ENCODE assay signal across 1 cellular context in genomic region chr4:53582194-53582593, GRCh38.
TF ChIP-seq lines count a peak whose summit lies in the region.

No MANE protein-coding gene starts in this region.

TF ChIP-seq in HepG2, 621 proteins besides CTCF, POLR2A, EP300 and RAD21 (continued from another document and continues in another):
- no peak for TF ChIP-seq NRL (CRISPR knock-in tag; IDR thresholded peaks at IDR 0.05; ENCODE audit: borderline replicate concordance)
- no peak for TF ChIP-seq EHMT2 (IDR thresholded peaks at IDR 0.05; ENCODE audit: borderline replicate concordance, low read depth, low read length)
- TF ChIP-seq FIP1L1 (IDR thresholded peaks at IDR 0.05; ENCODE audit: borderline replicate concordance, insufficient read depth, low read depth, low read length), result no peak
- TF ChIP-seq NBN (conservative IDR thresholded peaks at IDR 0.05), result no peak
- TF ChIP-seq MIER2 (CRISPR knock-in tag; IDR thresholded peaks at IDR 0.05), result no peak
- no peak for TF ChIP-seq SCMH1 (CRISPR knock-in tag; IDR thresholded peaks at IDR 0.05; ENCODE audit: borderline replicate concordance)
- TF ChIP-seq ZMYM4 (CRISPR knock-in tag; IDR thresholded peaks at IDR 0.05), result 0 out of 2 replicates have a peak, but pooled peaks have one; percentile 23
- peak; percentile 84 for TF ChIP-seq ISL2 (CRISPR knock-in tag; IDR thresholded peaks at IDR 0.05)
- TF ChIP-seq, protein P1, sequence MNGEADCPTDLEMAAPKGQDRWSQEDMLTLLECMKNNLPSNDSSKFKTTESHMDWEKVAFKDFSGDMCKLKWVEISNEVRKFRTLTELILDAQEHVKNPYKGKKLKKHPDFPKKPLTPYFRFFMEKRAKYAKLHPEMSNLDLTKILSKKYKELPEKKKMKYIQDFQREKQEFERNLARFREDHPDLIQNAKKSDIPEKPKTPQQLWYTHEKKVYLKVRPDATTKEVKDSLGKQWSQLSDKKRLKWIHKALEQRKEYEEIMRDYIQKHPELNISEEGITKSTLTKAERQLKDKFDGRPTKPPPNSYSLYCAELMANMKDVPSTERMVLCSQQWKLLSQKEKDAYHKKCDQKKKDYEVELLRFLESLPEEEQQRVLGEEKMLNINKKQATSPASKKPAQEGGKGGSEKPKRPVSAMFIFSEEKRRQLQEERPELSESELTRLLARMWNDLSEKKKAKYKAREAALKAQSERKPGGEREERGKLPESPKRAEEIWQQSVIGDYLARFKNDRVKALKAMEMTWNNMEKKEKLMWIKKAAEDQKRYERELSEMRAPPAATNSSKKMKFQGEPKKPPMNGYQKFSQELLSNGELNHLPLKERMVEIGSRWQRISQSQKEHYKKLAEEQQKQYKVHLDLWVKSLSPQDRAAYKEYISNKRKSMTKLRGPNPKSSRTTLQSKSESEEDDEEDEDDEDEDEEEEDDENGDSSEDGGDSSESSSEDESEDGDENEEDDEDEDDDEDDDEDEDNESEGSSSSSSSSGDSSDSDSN (CRISPR knock-in tag; IDR thresholded peaks at IDR 0.05), result no peak
- TF ChIP-seq, protein P2, sequence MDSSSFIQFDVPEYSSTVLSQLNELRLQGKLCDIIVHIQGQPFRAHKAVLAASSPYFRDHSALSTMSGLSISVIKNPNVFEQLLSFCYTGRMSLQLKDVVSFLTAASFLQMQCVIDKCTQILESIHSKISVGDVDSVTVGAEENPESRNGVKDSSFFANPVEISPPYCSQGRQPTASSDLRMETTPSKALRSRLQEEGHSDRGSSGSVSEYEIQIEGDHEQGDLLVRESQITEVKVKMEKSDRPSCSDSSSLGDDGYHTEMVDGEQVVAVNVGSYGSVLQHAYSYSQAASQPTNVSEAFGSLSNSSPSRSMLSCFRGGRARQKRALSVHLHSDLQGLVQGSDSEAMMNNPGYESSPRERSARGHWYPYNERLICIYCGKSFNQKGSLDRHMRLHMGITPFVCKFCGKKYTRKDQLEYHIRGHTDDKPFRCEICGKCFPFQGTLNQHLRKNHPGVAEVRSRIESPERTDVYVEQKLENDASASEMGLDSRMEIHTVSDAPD (CRISPR knock-in tag; IDR thresholded peaks at IDR 0.05), result no peak
- TF ChIP-seq RNF2 (conservative IDR thresholded peaks at IDR 0.05; ENCODE audit: low read depth), result no peak
- TF ChIP-seq ESRRA (CRISPR knock-in tag; IDR thresholded peaks at IDR 0.05; ENCODE audit: low read depth), result no peak
- no peak for TF ChIP-seq EZH2 (conservative IDR thresholded peaks at IDR 0.05; ENCODE audit: low read depth, low read length)
- TF ChIP-seq HNRNPK (IDR thresholded peaks at IDR 0.05; ENCODE audit: low read depth, low read length, poor library complexity, severe bottlenecking), result no peak
- TF ChIP-seq RFXANK (CRISPR knock-in tag; IDR thresholded peaks at IDR 0.05), result no peak
- no peak for TF ChIP-seq RBAK (CRISPR knock-in tag; IDR thresholded peaks at IDR 0.05)
- TF ChIP-seq ATF7-NPFF (CRISPR knock-in tag; IDR thresholded peaks at IDR 0.05; ENCODE audit: low read depth), result no peak
- TF ChIP-seq AKAP8 (CRISPR knock-in tag; IDR thresholded peaks at IDR 0.05), result no peak
- TF ChIP-seq, protein P3, sequence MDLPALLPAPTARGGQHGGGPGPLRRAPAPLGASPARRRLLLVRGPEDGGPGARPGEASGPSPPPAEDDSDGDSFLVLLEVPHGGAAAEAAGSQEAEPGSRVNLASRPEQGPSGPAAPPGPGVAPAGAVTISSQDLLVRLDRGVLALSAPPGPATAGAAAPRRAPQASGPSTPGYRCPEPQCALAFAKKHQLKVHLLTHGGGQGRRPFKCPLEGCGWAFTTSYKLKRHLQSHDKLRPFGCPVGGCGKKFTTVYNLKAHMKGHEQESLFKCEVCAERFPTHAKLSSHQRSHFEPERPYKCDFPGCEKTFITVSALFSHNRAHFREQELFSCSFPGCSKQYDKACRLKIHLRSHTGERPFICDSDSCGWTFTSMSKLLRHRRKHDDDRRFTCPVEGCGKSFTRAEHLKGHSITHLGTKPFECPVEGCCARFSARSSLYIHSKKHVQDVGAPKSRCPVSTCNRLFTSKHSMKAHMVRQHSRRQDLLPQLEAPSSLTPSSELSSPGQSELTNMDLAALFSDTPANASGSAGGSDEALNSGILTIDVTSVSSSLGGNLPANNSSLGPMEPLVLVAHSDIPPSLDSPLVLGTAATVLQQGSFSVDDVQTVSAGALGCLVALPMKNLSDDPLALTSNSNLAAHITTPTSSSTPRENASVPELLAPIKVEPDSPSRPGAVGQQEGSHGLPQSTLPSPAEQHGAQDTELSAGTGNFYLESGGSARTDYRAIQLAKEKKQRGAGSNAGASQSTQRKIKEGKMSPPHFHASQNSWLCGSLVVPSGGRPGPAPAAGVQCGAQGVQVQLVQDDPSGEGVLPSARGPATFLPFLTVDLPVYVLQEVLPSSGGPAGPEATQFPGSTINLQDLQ (CRISPR knock-in tag; IDR thresholded peaks at IDR 0.05), result no peak
- no peak for TF ChIP-seq THYN1 (CRISPR knock-in tag; IDR thresholded peaks at IDR 0.05; ENCODE audit: borderline replicate concordance, low read depth)
- TF ChIP-seq ZNF597 (CRISPR knock-in tag; IDR thresholded peaks at IDR 0.05), result no peak
- TF ChIP-seq, protein P4, sequence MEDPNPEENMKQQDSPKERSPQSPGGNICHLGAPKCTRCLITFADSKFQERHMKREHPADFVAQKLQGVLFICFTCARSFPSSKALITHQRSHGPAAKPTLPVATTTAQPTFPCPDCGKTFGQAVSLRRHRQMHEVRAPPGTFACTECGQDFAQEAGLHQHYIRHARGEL (CRISPR knock-in tag; IDR thresholded peaks at IDR 0.05), result no peak
- 0 out of 2 replicates have a peak, but pooled peaks have one; percentile 44 for TF ChIP-seq GATA4 (IDR thresholded peaks at IDR 0.05; ENCODE audit: borderline replicate concordance, low read depth)
- TF ChIP-seq, protein P5, sequence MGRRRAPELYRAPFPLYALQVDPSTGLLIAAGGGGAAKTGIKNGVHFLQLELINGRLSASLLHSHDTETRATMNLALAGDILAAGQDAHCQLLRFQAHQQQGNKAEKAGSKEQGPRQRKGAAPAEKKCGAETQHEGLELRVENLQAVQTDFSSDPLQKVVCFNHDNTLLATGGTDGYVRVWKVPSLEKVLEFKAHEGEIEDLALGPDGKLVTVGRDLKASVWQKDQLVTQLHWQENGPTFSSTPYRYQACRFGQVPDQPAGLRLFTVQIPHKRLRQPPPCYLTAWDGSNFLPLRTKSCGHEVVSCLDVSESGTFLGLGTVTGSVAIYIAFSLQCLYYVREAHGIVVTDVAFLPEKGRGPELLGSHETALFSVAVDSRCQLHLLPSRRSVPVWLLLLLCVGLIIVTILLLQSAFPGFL (CRISPR knock-in tag; IDR thresholded peaks at IDR 0.05), result no peak
- no peak for TF ChIP-seq ARHGAP35 (CRISPR knock-in tag; IDR thresholded peaks at IDR 0.05; ENCODE audit: borderline replicate concordance)
- no peak for TF ChIP-seq GMEB1 (CRISPR knock-in tag; IDR thresholded peaks at IDR 0.05; ENCODE audit: borderline replicate concordance)
- TF ChIP-seq, protein P6, sequence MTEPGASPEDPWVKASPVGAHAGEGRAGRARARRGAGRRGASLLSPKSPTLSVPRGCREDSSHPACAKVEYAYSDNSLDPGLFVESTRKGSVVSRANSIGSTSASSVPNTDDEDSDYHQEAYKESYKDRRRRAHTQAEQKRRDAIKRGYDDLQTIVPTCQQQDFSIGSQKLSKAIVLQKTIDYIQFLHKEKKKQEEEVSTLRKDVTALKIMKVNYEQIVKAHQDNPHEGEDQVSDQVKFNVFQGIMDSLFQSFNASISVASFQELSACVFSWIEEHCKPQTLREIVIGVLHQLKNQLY (CRISPR knock-in tag; IDR thresholded peaks at IDR 0.05), result no peak
- TF ChIP-seq ZNF670 (CRISPR knock-in tag; IDR thresholded peaks at IDR 0.05; ENCODE audit: borderline replicate concordance), result no peak
- TF ChIP-seq FOXM1 (CRISPR knock-in tag; IDR thresholded peaks at IDR 0.05), result no peak
- TF ChIP-seq ZSCAN20 (CRISPR knock-in tag; IDR thresholded peaks at IDR 0.05; ENCODE audit: borderline replicate concordance), result no peak
- no peak for TF ChIP-seq ZFP36L2 (CRISPR knock-in tag; IDR thresholded peaks at IDR 0.05)
- no peak for TF ChIP-seq ZNF562 (CRISPR knock-in tag; IDR thresholded peaks at IDR 0.05; ENCODE audit: borderline replicate concordance)
- TF ChIP-seq TCF7 (IDR thresholded peaks at IDR 0.05; ENCODE audit: low read depth), result peak; percentile 90
- TF ChIP-seq CEBPB (IDR thresholded peaks at IDR 0.05; ENCODE audit: borderline replicate concordance, low read depth, low read length), result no peak
- no peak for TF ChIP-seq ZNF75D (CRISPR knock-in tag; IDR thresholded peaks at IDR 0.05; ENCODE audit: borderline replicate concordance)
- no peak for TF ChIP-seq TCF7L2 (IDR thresholded peaks at IDR 0.05; ENCODE audit: low read depth, low read length)
- no peak for TF ChIP-seq ZNF780A (CRISPR knock-in tag; IDR thresholded peaks at IDR 0.05)
- TF ChIP-seq TARDBP (CRISPR knock-in tag; IDR thresholded peaks at IDR 0.05), result peak; percentile 48; the same call in 1 of the 2 replicates
- TF ChIP-seq, protein P7, sequence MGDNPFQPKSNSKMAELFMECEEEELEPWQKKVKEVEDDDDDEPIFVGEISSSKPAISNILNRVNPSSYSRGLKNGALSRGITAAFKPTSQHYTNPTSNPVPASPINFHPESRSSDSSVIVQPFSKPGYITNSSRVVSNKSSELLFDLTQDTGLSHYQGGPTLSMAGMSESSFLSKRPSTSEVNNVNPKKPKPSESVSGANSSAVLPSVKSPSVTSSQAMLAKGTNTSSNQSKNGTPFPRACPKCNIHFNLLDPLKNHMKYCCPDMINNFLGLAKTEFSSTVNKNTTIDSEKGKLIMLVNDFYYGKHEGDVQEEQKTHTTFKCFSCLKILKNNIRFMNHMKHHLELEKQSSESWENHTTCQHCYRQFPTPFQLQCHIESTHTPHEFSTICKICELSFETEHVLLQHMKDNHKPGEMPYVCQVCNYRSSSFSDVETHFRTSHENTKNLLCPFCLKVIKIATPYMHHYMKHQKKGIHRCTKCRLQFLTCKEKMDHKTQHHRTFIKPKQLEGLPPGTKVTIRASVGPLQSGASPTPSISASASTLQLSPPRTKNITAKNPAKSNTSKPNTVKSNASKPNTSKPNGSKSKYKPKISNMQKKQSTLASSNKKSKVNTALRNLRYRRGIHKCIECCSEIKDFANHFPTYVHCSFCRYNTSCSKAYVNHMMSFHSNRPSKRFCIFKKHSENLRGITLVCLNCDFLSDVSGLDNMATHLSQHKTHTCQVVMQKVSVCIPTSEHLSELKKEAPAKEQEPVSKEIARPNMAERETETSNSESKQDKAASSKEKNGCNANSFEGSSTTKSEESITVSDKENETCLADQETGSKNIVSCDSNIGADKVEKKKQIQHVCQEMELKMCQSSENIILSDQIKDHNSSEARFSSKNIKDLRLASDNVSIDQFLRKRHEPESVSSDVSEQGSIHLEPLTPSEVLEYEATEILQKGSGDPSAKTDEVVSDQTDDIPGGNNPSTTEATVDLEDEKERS (CRISPR knock-in tag; IDR thresholded peaks at IDR 0.05), result no peak
- no peak for TF ChIP-seq TBP (CRISPR knock-in tag; IDR thresholded peaks at IDR 0.05)
- no peak for TF ChIP-seq MTF1 (CRISPR knock-in tag; IDR thresholded peaks at IDR 0.05)
- TF ChIP-seq ZNF546 (CRISPR knock-in tag; conservative IDR thresholded peaks at IDR 0.05), result no peak
- TF ChIP-seq ARID5B (CRISPR knock-in tag; IDR thresholded peaks at IDR 0.05), result peak; percentile 89
- TF ChIP-seq HNRNPH1 (optimal IDR thresholded peaks at IDR 0.05; ENCODE audit: low read depth, low read length), result no peak
- no peak for TF ChIP-seq ZNF225 (CRISPR knock-in tag; IDR thresholded peaks at IDR 0.05)
- TF ChIP-seq RBM39 (IDR thresholded peaks at IDR 0.05; ENCODE audit: low read depth, low read length, poor library complexity, severe bottlenecking), result no peak
